Comparison of ENCODE assay signal across 8 cellular contexts in the genomic region with DNA sequence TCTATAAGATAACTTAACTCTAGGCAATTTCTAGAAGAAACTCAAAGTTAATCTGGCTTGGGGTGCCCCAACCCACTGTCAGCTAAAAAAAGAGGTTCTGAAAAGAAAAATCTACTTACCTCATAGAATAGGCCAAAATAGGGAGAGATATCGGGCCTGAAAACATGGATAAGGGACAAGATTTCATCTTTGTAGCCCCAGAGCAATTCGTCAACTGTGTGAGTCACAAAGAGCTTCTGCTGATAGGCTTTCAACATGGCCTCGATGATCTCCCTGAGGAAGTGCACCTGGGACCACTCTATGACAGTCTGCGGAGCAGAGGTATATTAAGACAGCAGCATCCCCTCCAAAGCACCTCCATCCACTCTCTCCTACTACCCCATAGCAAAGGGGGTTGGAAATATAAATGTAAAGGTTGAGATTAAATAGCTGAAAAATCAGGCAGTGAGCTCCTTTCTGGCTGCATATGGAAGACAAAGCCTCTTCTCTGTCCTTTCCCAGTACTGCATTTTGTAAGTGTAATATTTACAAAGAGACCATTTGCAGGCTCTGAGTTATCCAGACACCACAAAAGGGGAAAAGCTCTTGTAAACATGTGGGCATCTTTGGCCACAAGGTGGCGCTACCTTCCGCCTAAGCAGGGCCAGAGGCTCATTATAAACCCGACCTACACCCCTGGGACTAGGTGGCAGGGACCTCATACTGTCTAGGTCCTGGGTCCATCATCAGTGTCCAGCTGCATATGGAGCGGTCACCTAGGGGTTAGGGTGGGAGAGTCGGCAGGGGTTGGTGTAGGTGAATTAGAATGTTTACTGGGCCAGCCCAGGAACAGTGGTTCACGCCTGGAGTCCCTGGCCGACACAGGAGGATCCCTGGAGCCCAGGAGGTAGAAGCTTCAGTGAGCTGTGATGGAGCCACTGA. TPM values are rescaled to one million over a fixed set of nuclear protein-coding genes. Genes with fewer than 3 reads are reported as not detected.
DNase-seq lines count a peak whose midpoint lies in the region; ATAC-seq and TF ChIP-seq lines count a peak whose summit lies in the region.

No MANE protein-coding gene starts in this region.

- H3K4me3 Mint-ChIP-seq in activated B cell treated with CpG ODN at 0.5 μM for 24 hours, result no peak overlapping the region

- peaks cover 5% of the 10 kb centered on the region for H3K4me1 Mint-ChIP-seq in activated B cell treated with CpG ODN at 0.5 μM for 24 hours

- no peak overlapping the region for H3K27ac Mint-ChIP-seq in activated B cell treated with CpG ODN at 0.5 μM for 24 hours

- no peaks in the 10 kb centered on the region for H3K9me3 Mint-ChIP-seq in activated B cell treated with CpG ODN at 0.5 μM for 24 hours

- H3K27ac ChIP-seq in caudate nucleus (ENCODE audit: low read depth, low read length), result peak overlapping the region; percentile 93

- TF ChIP-seq CTCF in activated B cell treated with CpG ODN at 0.5 μM for 24 hours (IDR thresholded peaks at IDR 0.05), result peak; percentile 76

- ATAC-seq in GM18867 (IDR thresholded peaks at IDR 0.05; ENCODE audit: unreplicated experiment) (peak; percentile 86), HG03159 (IDR thresholded peaks at IDR 0.05; ENCODE audit: unreplicated experiment) (peak; percentile 87), activated B cell treated with CpG ODN at 0.5 μM for 24 hours (ENCODE audit: low read depth) (peak; percentile 79)

- POLR2A ChIA-PET in activated B cell treated with CpG ODN at 0.5 μM for 24 hours (lab: Charles Lee), result interaction anchor here (1.0 kb wide), 1 partner anchor 665 kb away, joined by 3 read pairs; a partner anchor contains a TSS

- intact Hi-C loops in activated B cell treated with CpG ODN at 0.5 μM for 24 hours (cut with micrococcal nuclease), result loop anchor here (1.0 to 5.0 kb wide), 8 partner anchors 33 to 1129 kb away; a partner anchor contains a TSS

- DNase-seq in AG08395 (ENCODE audit: low spot score) (peak; percentile 88), NCI-H226 (peak; percentile 34), activated B cell treated with CpG ODN at 0.5 μM for 24 hours (peak; percentile 62), caudate nucleus (lab: John Stamatoyannopoulos, UW) (peak in 58 of 61 donors; percentile 10 to 87 (median 68)), kidney glomerular epithelial cell (lab: John Stamatoyannopoulos, UW) (peak; percentile 66)
- peak; percentile 88 for DNase-seq in stimulated activated CD4-positive, alpha-beta T cell treated with anti-CD3 and anti-CD28 coated beads, Interleukin-2, amount 100 ng/mL, for 24 hours

- no peaks in the 10 kb centered on the region for H3K27me3 Mint-ChIP-seq in activated B cell treated with CpG ODN at 0.5 μM for 24 hours

- CTCF ChIA-PET in activated B cell treated with CpG ODN at 0.5 μM for 24 hours (lab: Charles Lee), result interaction anchor here (0.6 to 4.3 kb wide), 34 partner anchors 9 to 1128 kb away, joined by 3 to 69 read pairs (median 3); a partner anchor contains a TSS

- peaks cover 33% of the 10 kb centered on the region for H3K36me3 Mint-ChIP-seq in activated B cell treated with CpG ODN at 0.5 μM for 24 hours (ENCODE audit: low read depth)

RNA-seq across cellular contexts. Expression of a gene that starts 31.5 kb away (rescaled TPM):
- total RNA-seq in activated B cell treated with CpG ODN at 0.5 μM for 24 hours, result 48.1 and 58.9 TPM in 2 replicates

RNA-seq across cellular contexts. Expression of a gene that starts 34.0 kb away (rescaled TPM):
- total RNA-seq in activated B cell treated with CpG ODN at 0.5 μM for 24 hours, result 17.2 and 21.8 TPM in 2 replicates

Comparison
In these comparisons a context has a peak if more than half of its experiments do, and no peak if none do; other contexts are left out.
1. Peak in every context shown above with its lines: DNase-seq, ATAC-seq and H3K27ac ChIP-seq.
2. DNase-seq: peak in every context shown above with its lines; median percentile 88 in AG08395; 88 in stimulated activated CD4-positive, alpha-beta T cell treated with anti-CD3 and anti-CD28 coated beads, Interleukin-2, amount 100 ng/mL, for 24 hours; 68 in caudate nucleus; 66 in kidney glomerular epithelial cell; 62 in activated B cell treated with CpG ODN at 0.5 μM for 24 hours; 34 in NCI-H226.